ENCODE assay signal across 12 cellular contexts in genomic region chr9:89095755-89096154, GRCh38.
"Had no signal": no experiment of that assay in that cellular context is flagged by ENCODE, and none has a peak within 500 bp of the region (broad histone marks: within the 10 kb centered on the region; RNA-seq: fewer than 3 reads in every experiment).

No MANE protein-coding gene starts in this region.

- H3K4me3 ChIP-seq: adrenal gland, body of pancreas, heart right ventricle, left lung, SJCRH30, tibial nerve had no signal

- ATAC-seq: activated T-cell treated with anti-CD3 and anti-CD28 coated beads, Interleukin-2, amount 50 U/mL, for 4 hours; body of pancreas; effector memory CD8-positive, alpha-beta T cell; left lung; stimulated activated effector memory CD8-positive, alpha-beta T cell treated with anti-CD3 and anti-CD28 coated beads, Interleukin-12 subunit alpha, Interleukin-12 subunit beta, amount 100 ng/mL, for 72 hours had no signal

- DNase-seq: activated CD4-positive, alpha-beta T cell treated with anti-CD3 and anti-CD28 coated beads, Interleukin-2, amount 50 U/mL, for 4 hours; activated naive CD4-positive, alpha-beta T cell treated with anti-CD3 and anti-CD28 coated beads for 36 hours; activated T-cell treated with anti-CD3 and anti-CD28 coated beads, Interleukin-2, amount 50 U/mL, for 4 hours; adrenal gland; body of pancreas; effector memory CD8-positive, alpha-beta T cell; heart right ventricle; left lung; mesenchymal stem cell; SJCRH30 had no signal
